ENCODE assay signal across 9 cellular contexts in genomic region chr2:20141056-20141762, GRCh38.
DNase-seq lines count a peak whose midpoint lies in the region; ATAC-seq, FAIRE-seq and TF ChIP-seq lines count a peak whose summit lies in the region.
"Had no signal": no experiment of that assay in that cellular context is flagged by ENCODE, and none has a peak within 500 bp of the region (broad histone marks: within the 10 kb centered on the region; RNA-seq: fewer than 3 reads in every experiment).

No MANE protein-coding gene starts in this region.

- TF ChIP-seq POLR2A in endothelial cell of umbilical vein (IDR thresholded peaks at IDR 0.05; ENCODE audit: low read depth, low read length) = no peak

- H4K20me1 ChIP-seq in endothelial cell of umbilical vein (replicated peaks; ENCODE audit: control insufficient read depth, extremely low read depth, insufficient read depth, low read length) = no peaks in the 10 kb centered on the region

- H3K4me1 ChIP-seq in endothelial cell of umbilical vein (ENCODE audit: control insufficient read depth, extremely low read depth, insufficient read depth, low read length) (peaks cover 17% of the 10 kb centered on the region), mucosa of descending colon (ENCODE audit: low read depth) (no peaks in the 10 kb centered on the region)

- no peaks in the 10 kb centered on the region for H3K9me1 ChIP-seq in endothelial cell of umbilical vein (replicated peaks; ENCODE audit: control insufficient read depth, extremely low read depth, insufficient read depth, low read length)

- TF ChIP-seq CTCF in AG04449 (IDR thresholded peaks at IDR 0.05; ENCODE audit: insufficient read depth, low read length, missing control alignments) = no peak
- no peak for TF ChIP-seq CTCF in endothelial cell of umbilical vein (IDR thresholded peaks at IDR 0.05; ENCODE audit: extremely low read depth in 1 of 2, insufficient read depth in 1 of 2, low read depth in 1 of 2, low read length in 2 of 2)
- no peak for TF ChIP-seq CTCF in mucosa of descending colon (IDR thresholded peaks at IDR 0.05)

- CTCF ChIA-PET in AG04449 (lab: Yijun Ruan, JAX) (interaction anchor here (1.2 to 3.4 kb wide), 4 partner anchors 9 to 84 kb away, joined by 3 to 25 read pairs (median 5); partner anchors contain the start of gene SDC1), endothelial cell of umbilical vein (lab: Charles Lee) (interaction anchor here (0.7 to 1.7 kb wide), 5 partner anchors 8 to 185 kb away, joined by 3 to 8 read pairs (median 4); partner anchors contain the start of gene SDC1)

- ATAC-seq in mucosa of descending colon (peak; percentile 79), HG03196 (IDR thresholded peaks at IDR 0.05; ENCODE audit: unreplicated experiment) (no peak)

- no peak overlapping the region for H3K9ac ChIP-seq in endothelial cell of umbilical vein (replicated peaks; ENCODE audit: extremely low read depth, insufficient read depth, low read length)

- dilution Hi-C loops in endothelial cell of umbilical vein (cut with MboI; ENCODE audit: extremely low pct_ligation_motif_present, low sequenced_read_pairs) = no loop called here

- no peaks in the 10 kb centered on the region for H3K79me2 ChIP-seq in endothelial cell of umbilical vein (ENCODE audit: control insufficient read depth, insufficient read depth, low read length)

- no peaks in the 10 kb centered on the region for H3K27me3 ChIP-seq in endothelial cell of umbilical vein (ENCODE audit: control insufficient read depth in 2 of 2, insufficient read depth in 2 of 2, low read length in 2 of 2)

- no peak overlapping the region for H3K4me2 ChIP-seq in endothelial cell of umbilical vein (ENCODE audit: insufficient read depth, low read length)

- no peaks in the 10 kb centered on the region for H3K36me3 ChIP-seq in endothelial cell of umbilical vein (ENCODE audit: control insufficient read depth in 2 of 2, extremely low read depth in 1 of 2, insufficient read depth in 2 of 2, low read length in 2 of 2)
- H3K36me3 ChIP-seq in mucosa of descending colon (ENCODE audit: low read depth) = no peaks in the 10 kb centered on the region

- FAIRE-seq in endothelial cell of umbilical vein (lab: Jason Lieb, UNC) = peak; percentile 99

- DNase-seq in AG04449 (ENCODE audit: low read depth, low spot score) = peak; percentile 74
- DNase-seq in LoVo (ENCODE audit: low spot score) = peak; percentile 47
- DNase-seq in endothelial cell of umbilical vein (ENCODE audit: low read depth, low spot score) = peak; percentile 94
- peak in 1 of 3 donors; percentile 83 for DNase-seq in mucosa of descending colon
- no peak for DNase-seq in NCI-H774 (lab: John Stamatoyannopoulos, UW)
- DNase-seq in NCI-H187 treated with DMSO at 0.1 percent for 48 hours (lab: John Stamatoyannopoulos, UW) = no peak
- no peak for DNase-seq in NAMALWA (ENCODE audit: low spot score)
- DNase-seq: CD4-positive, alpha-beta memory T cell had no signal

- POLR2A ChIA-PET in AG04449 (lab: Yijun Ruan, JAX) (interaction anchor here (0.6 to 1.2 kb wide), 4 partner anchors 10 to 305 kb away, joined by 3 to 4 read pairs (median 3); partner anchors contain the start of gene RHOB), endothelial cell of umbilical vein (lab: Charles Lee) (no interaction called here)

- intact Hi-C loops in endothelial cell of umbilical vein (cut with micrococcal nuclease) (loop anchor here (2.0 kb wide), 1 partner anchor 26 kb away; no protein-coding TSS in a partner anchor), mucosa of descending colon (cut with DNase I, micrococcal nuclease) (no loop called here)

- no TSS peak for BruUV-seq in endothelial cell of umbilical vein (replicated peaks; lab: Mats Ljungman, UMichigan)

- H3K4me3 ChIP-seq in AG04449 (ENCODE audit: low read depth, low read length) (no peak overlapping the region), endothelial cell of umbilical vein (replicated peaks in 1 of 3; ENCODE audit: insufficient read depth in 1 of 3, low read depth in 1 of 3, low read length in 3 of 3) (no peak overlapping the region), mucosa of descending colon (no peak overlapping the region)

- peak overlapping the region; percentile 57 for H2AFZ ChIP-seq in endothelial cell of umbilical vein (ENCODE audit: low read depth, low read length)

- H3K27ac ChIP-seq in endothelial cell of umbilical vein (ENCODE audit: insufficient read depth, low read depth, low read length) = peak overlapping the region; percentile 38

- H3K9me3 ChIP-seq in endothelial cell of umbilical vein (replicated peaks; ENCODE audit: control insufficient read depth, insufficient read depth, low read length) (no peaks in the 10 kb centered on the region), mucosa of descending colon (no peaks in the 10 kb centered on the region)

TF ChIP-seq in endothelial cell of umbilical vein, 7 proteins besides CTCF, POLR2A, EP300 and RAD21:
- TF ChIP-seq MYC (IDR thresholded peaks at IDR 0.05; ENCODE audit: low read depth, low read length) = no peak
- TF ChIP-seq JUN (IDR thresholded peaks at IDR 0.05; ENCODE audit: borderline replicate concordance, insufficient read depth, insufficient read length, low read depth) = peak; percentile 86
- peak; percentile 94 for TF ChIP-seq FOS (IDR thresholded peaks at IDR 0.05; ENCODE audit: borderline replicate concordance, insufficient read depth, low read length)
- TF ChIP-seq EZH2 (IDR thresholded peaks at IDR 0.05; ENCODE audit: borderline replicate concordance, low read depth, low read length, severe bottlenecking) = no peak
- peak; percentile 53 for TF ChIP-seq MAX (IDR thresholded peaks at IDR 0.05; ENCODE audit: insufficient read depth, insufficient read length)
- TF ChIP-seq POLR2AphosphoS5 (IDR thresholded peaks at IDR 0.05; ENCODE audit: insufficient read depth, low read depth, low read length) = no peak
- TF ChIP-seq GATA2 (IDR thresholded peaks at IDR 0.05; ENCODE audit: insufficient read depth, insufficient read length, low read depth, low read length) = no peak

Comparison
In these comparisons a context has a peak if more than half of its experiments do, and no peak if none do; other contexts are left out.
1. DNase-seq: peak in AG04449 (single experiment), LoVo (single experiment) and endothelial cell of umbilical vein (single experiment); none in NCI-H774 (single experiment), NCI-H187 treated with DMSO at 0.1 percent for 48 hours (single experiment) and NAMALWA (single experiment).